Comparison of ENCODE assay signal across 31 cellular contexts in the genomic region with DNA sequence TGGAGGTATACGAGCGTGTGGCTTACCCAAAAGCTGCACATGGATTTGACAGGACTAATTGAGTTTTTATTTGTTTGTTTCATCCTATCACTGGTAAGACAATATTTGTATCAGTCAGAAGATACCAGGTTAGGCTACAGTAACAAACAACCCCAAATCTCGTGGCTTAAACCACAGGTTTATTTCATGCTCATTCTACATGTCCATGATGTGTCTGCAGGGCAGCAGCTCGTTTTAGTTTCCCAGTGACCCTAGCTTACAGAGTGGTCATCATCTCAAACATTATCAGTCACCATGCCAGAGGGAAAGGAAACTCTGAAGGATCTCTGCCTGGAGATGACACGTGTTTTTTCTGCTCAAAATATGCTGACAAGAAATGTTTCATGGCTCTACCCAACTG.
"Had no signal": no experiment of that assay in that cellular context is flagged by ENCODE, and none has a peak within 500 bp of the region (broad histone marks: within the 10 kb centered on the region; RNA-seq: fewer than 3 reads in every experiment).

No MANE protein-coding gene starts in this region.

- H3K27ac ChIP-seq: adrenal gland, body of pancreas, brain microvascular endothelial cell, breast epithelium, VCaP had no signal

- H3K27me3 ChIP-seq: adrenal gland, body of pancreas, brain microvascular endothelial cell, breast epithelium had no signal

- H3K4me3 ChIP-seq: adrenal gland, body of pancreas, breast epithelium had no signal

- ATAC-seq: activated CD8-positive, alpha-beta T cell treated with anti-CD3 and anti-CD28 coated beads for 36 hours; activated naive CD4-positive, alpha-beta T cell treated with anti-CD3 and anti-CD28 coated beads, Interleukin-2, amount 50 U/mL, for 72 hours; activated T-cell treated with anti-CD3 and anti-CD28 coated beads, Interleukin-2, amount 50 U/mL, for 4 hours; activated T-cell treated with anti-CD3 and anti-CD28 coated beads, Interleukin-2, amount 50 U/mL, for 72 hours; activated T-helper 17 cell treated with anti-CD3 and anti-CD28 coated beads, Interleukin-2, amount 50 U/mL, for 72 hours; body of pancreas had no signal

- DNase-seq: activated B cell treated with CpG ODN at 0.5 μM for 24 hours; activated CD4-positive, alpha-beta memory T cell treated with anti-CD3 and anti-CD28 coated beads for 36 hours; activated CD4-positive, alpha-beta T cell treated with anti-CD3 and anti-CD28 coated beads for 4 hours; activated CD4-positive, alpha-beta T cell treated with anti-CD3 and anti-CD28 coated beads, Interleukin-2, amount 10 ng/mL, durations not matched to agents 24 days and 14 days; activated CD4-positive, alpha-beta T cell treated with anti-CD3 and anti-CD28 coated beads, Interleukin-2, amount 50 U/mL, for 1 hour; activated CD4-positive, alpha-beta T cell treated with anti-CD3 and anti-CD28 coated beads, Interleukin-2, amount 50 U/mL, for 4 hours; activated CD4-positive, CD25-positive, alpha-beta regulatory T cell treated with anti-CD3 and anti-CD28 coated beads, Interleukin-2, amount 50 U/mL, for 72 hours; activated CD8-positive, alpha-beta memory T cell treated with anti-CD3 and anti-CD28 coated beads, Interleukin-2, amount 50 U/mL, for 4 hours; activated CD8-positive, alpha-beta T cell treated with anti-CD3 and anti-CD28 coated beads for 36 hours; activated effector memory CD4-positive, alpha-beta T cell treated with anti-CD3 and anti-CD28 coated beads, Interleukin-2, amount 50 U/mL, for 16 hours; activated gamma-delta T cell treated with Interleukin-2 at 50 U/mL for 16 hours; activated naive CD4-positive, alpha-beta T cell; activated naive CD4-positive, alpha-beta T cell treated with anti-CD3 and anti-CD28 coated beads for 36 hours; activated naive CD4-positive, alpha-beta T cell treated with anti-CD3 and anti-CD28 coated beads, Interleukin-2, amount 50 U/mL, for 16 hours; activated naive CD8-positive, alpha-beta T cell treated with anti-CD3 and anti-CD28 coated beads for 36 hours; activated T-cell treated with anti-CD3 and anti-CD28 coated beads for 4 hours; activated T-cell treated with anti-CD3 and anti-CD28 coated beads, Interleukin-2, amount 50 U/mL, for 1 hour; activated T-cell treated with anti-CD3 and anti-CD28 coated beads, Interleukin-2, amount 50 U/mL, for 4 hours; activated T-cell treated with anti-CD3 and anti-CD28 coated beads, Interleukin-2, amount 50 U/mL, for 72 hours; adrenal gland; amniotic stem cell; aorta; body of pancreas; brain microvascular endothelial cell; central memory CD4-positive, alpha-beta T cell; T-helper 2 cell; T-helper 9 cell had no signal

- H3K4me1 ChIP-seq: breast epithelium had no signal

- H3K36me3 ChIP-seq: adrenal gland, brain microvascular endothelial cell, breast epithelium had no signal

- H3K9me3 ChIP-seq: adrenal gland, body of pancreas, breast epithelium had no signal
